In genomic region chr16:29290631-29291247, GRCh38 we compare ENCODE assay signal across 8 cellular contexts.
A peak's percentile ranks its signal among the peaks of the same experiment; 100 is the strongest.
DNase-seq lines count a peak whose midpoint lies in the region; ATAC-seq and TF ChIP-seq lines count a peak whose summit lies in the region.

No MANE protein-coding gene starts in this region.

- peaks cover 32 to 74% (median 67%) of the 10 kb centered on the region in 4 donors for H3K4me1 ChIP-seq in esophagus muscularis mucosa

- TF ChIP-seq EP300 in esophagus muscularis mucosa (IDR thresholded peaks at IDR 0.05): no peak

- no peaks in the 10 kb centered on the region for H3K27me3 ChIP-seq in esophagus muscularis mucosa

- intact Hi-C loops in esophagus muscularis mucosa (cut with DNase I): no loop called here

- peak; percentile 81 for ATAC-seq in naive B cell (ENCODE audit: low read depth in 2 of 2)

- peak overlapping the region in 3 of 6 donors; percentile 60 to 68 (median 64) for H3K27ac Mint-ChIP-seq in naive B cell

- TF ChIP-seq POLR2A in esophagus muscularis mucosa (IDR thresholded peaks at IDR 0.05; ENCODE audit: low read depth): no peak

- H3K4me3 Mint-ChIP-seq in naive B cell: peak overlapping the region in 5 of 8 donors; percentile 45 to 71 (median 49)

- H3K36me3 ChIP-seq in esophagus muscularis mucosa: no peaks in the 10 kb centered on the region

- H3K27me3 Mint-ChIP-seq in naive B cell: peaks cover 0 to 5% (median 0%) of the 10 kb centered on the region in 3 donors

- WGBS in esophagus muscularis mucosa: 61% methylated on average over 7 of the region's 24 CpGs

- DNase-seq in GM03348 (ENCODE audit: low spot score): peak; percentile 90
- DNase-seq in HFF-Myc (ENCODE audit: extremely low read depth, low read depth): peak; percentile 52
- DNase-seq in NCI-H69 (lab: John Stamatoyannopoulos, UW): peak; percentile 69
- peak; percentile 43 for DNase-seq in activated T-cell treated with anti-CD3 and anti-CD28 coated beads for 1 hour (ENCODE audit: low read depth)
- peak; percentile 98 for DNase-seq in esophagus muscularis mucosa (ENCODE audit: extremely low spot score)
- DNase-seq in naive B cell: peak; percentile 21
- peak; percentile 24 for DNase-seq in stimulated activated CD8-positive, alpha-beta memory T cell treated with anti-CD3 and anti-CD28 coated beads, Interleukin-7, amount 100 ng/mL, for 24 hours (ENCODE audit: low read depth)
- DNase-seq in superior temporal gyrus (ENCODE audit: extremely low spot score): no peak

- TF ChIP-seq CTCF in HFF-Myc (IDR thresholded peaks at IDR 0.05; ENCODE audit: low read depth, low read length, missing control alignments) (no peak), esophagus muscularis mucosa (IDR thresholded peaks at IDR 0.05) (no peak)

- H3K36me3 Mint-ChIP-seq in naive B cell: no peaks in the 10 kb centered on the region

- peaks cover 17 to 34% (median 19%) of the 10 kb centered on the region in 3 donors for H3K4me1 Mint-ChIP-seq in naive B cell

- peak overlapping the region; percentile 72 to 85 (median 81) for H3K27ac ChIP-seq in esophagus muscularis mucosa (replicated peaks in 1 of 4)

- H3K4me3 ChIP-seq in HFF-Myc (replicated peaks; ENCODE audit: low read depth, low read length): no peak overlapping the region
- H3K4me3 ChIP-seq in esophagus muscularis mucosa: peak overlapping the region; percentile 30 to 52 (median 36)

- no peaks in the 10 kb centered on the region for H3K9me3 ChIP-seq in esophagus muscularis mucosa

- no peaks in the 10 kb centered on the region for H3K9me3 Mint-ChIP-seq in naive B cell
